21 cellular contexts compared by ENCODE assay signal in genomic region chr16:14113344-14113743, GRCh38.
"Had no signal": no experiment of that assay in that cellular context is flagged by ENCODE, and none has a peak within 500 bp of the region (broad histone marks: within the 10 kb centered on the region; RNA-seq: fewer than 3 reads in every experiment).

No MANE protein-coding gene starts in this region.

- H3K36me3 ChIP-seq: brain microvascular endothelial cell, colonic mucosa, left lung, prostate gland, right atrium auricular region, tibial nerve, WERI-Rb-1 had no signal

- H3K4me3 Mint-ChIP-seq: central memory CD8-positive, alpha-beta T cell; mesothelial cell of epicardium; natural killer cell; T-helper 2 cell treated with Interferon-gamma antibody and Interleukin-4, amounts not matched to agents 5 μg/mL and 100 μg/mL, for 36 hours had no signal

- H3K27ac Mint-ChIP-seq: activated naive CD4-positive, alpha-beta T cell treated with anti-CD3 and anti-CD28 coated beads, Interleukin-2, amount 50 U/mL, for 72 hours; mesothelial cell of epicardium; natural killer cell; T-helper 2 cell treated with Interferon-gamma antibody and Interleukin-4, amounts not matched to agents 5 μg/mL and 100 μg/mL, for 36 hours had no signal

- H3K9me3 Mint-ChIP-seq: activated naive CD4-positive, alpha-beta T cell treated with anti-CD3 and anti-CD28 coated beads, Interleukin-2, amount 50 U/mL, for 72 hours; central memory CD8-positive, alpha-beta T cell; mesothelial cell of epicardium; natural killer cell; T-helper 2 cell treated with Interferon-gamma antibody and Interleukin-4, amounts not matched to agents 5 μg/mL and 100 μg/mL, for 36 hours had no signal

- H3K4me3 ChIP-seq: colonic mucosa, left lung, prostate gland, right atrium auricular region, tibial nerve had no signal

- H3K27me3 ChIP-seq: brain microvascular endothelial cell, colonic mucosa, left lung, right atrium auricular region, tibial nerve had no signal

- H3K4me1 ChIP-seq: prostate gland had no signal

- H3K36me3 Mint-ChIP-seq: activated naive CD4-positive, alpha-beta T cell treated with anti-CD3 and anti-CD28 coated beads, Interleukin-2, amount 50 U/mL, for 72 hours; mesothelial cell of epicardium; natural killer cell had no signal

- H3K27ac ChIP-seq: brain microvascular endothelial cell, colonic mucosa, epithelial cell of prostate, WERI-Rb-1 had no signal

- DNase-seq: activated T-cell treated with anti-CD3 and anti-CD28 coated beads, Interleukin-2, amount 50 U/mL, for 1 hour; aorta; brain microvascular endothelial cell; colonic mucosa; hippocampal formation; kidney glomerular epithelial cell; left lung; mammary epithelial cell; natural killer cell; stimulated activated CD4-positive, alpha-beta T cell treated with anti-CD3 and anti-CD28 coated beads, Interleukin-4, amount 100 ng/mL, for 24 hours; stimulated activated naive CD4-positive, alpha-beta T cell treated with Interleukin-2 at 50 U/mL for 16 hours; substantia nigra; WERI-Rb-1 had no signal

- H3K27me3 Mint-ChIP-seq: central memory CD8-positive, alpha-beta T cell had no signal

- H3K9me3 ChIP-seq: colonic mucosa, left lung, prostate gland, right atrium auricular region, tibial nerve had no signal

- ATAC-seq: activated naive CD4-positive, alpha-beta T cell treated with anti-CD3 and anti-CD28 coated beads, Interleukin-2, amount 50 U/mL, for 72 hours; left lung; natural killer cell had no signal
